Comparison of ENCODE assay signal across 8 cellular contexts in genomic region chr17:74776990-74777389, GRCh38. TPM values are rescaled to one million over a fixed set of nuclear protein-coding genes. Genes with fewer than 3 reads are reported as not detected.
DNase-seq lines count a peak whose midpoint lies in the region; ATAC-seq and TF ChIP-seq lines count a peak whose summit lies in the region.

No MANE protein-coding gene starts in this region.

- WGBS in SK-N-SH (ENCODE audit: low lambda C conversion rate) = 33% methylated on average over 10 of the region's 10 CpGs

- peak overlapping the region; percentile 66 for H3K9ac ChIP-seq in SK-N-SH

- peaks cover 33% of the 10 kb centered on the region for H3K36me3 Mint-ChIP-seq in activated T-helper 1 cell treated with anti-CD3 and anti-CD28 coated beads, Interleukin-12 subunit alpha, Interleukin-12 subunit beta, Interleukin-2, Interleukin-4 antibody, amounts not matched to agents 30 ng/mL and 10 ng/mL and 1 ng/mL, durations not matched to agents 14 hours and 24 hours and 36 hours (ENCODE audit: low read depth)
- H3K36me3 Mint-ChIP-seq in immature natural killer cell = no peaks in the 10 kb centered on the region

- ATAC-seq in SK-N-SH treated with all-trans-retinoic acid at 6 μM for 48 hours (no peak), HG03097 (IDR thresholded peaks at IDR 0.05; ENCODE audit: low FRiP score, unreplicated experiment) (no peak)

- H3K27me3 Mint-ChIP-seq in activated T-helper 1 cell treated with anti-CD3 and anti-CD28 coated beads, Interleukin-12 subunit alpha, Interleukin-12 subunit beta, Interleukin-2, Interleukin-4 antibody, amounts not matched to agents 30 ng/mL and 10 ng/mL and 1 ng/mL, durations not matched to agents 14 hours and 24 hours and 36 hours (ENCODE audit: insufficient read depth) = no peaks in the 10 kb centered on the region
- peaks cover 7 to 13% (median 10%) of the 10 kb centered on the region in 3 donors for H3K27me3 Mint-ChIP-seq in immature natural killer cell (ENCODE audit: low read depth in 3 of 3)

- peaks cover 8% of the 10 kb centered on the region for H4K20me1 ChIP-seq in SK-N-SH (ENCODE audit: insufficient read depth)

- peak overlapping the region; percentile 12; the same call in 1 of the 2 replicates for H2AFZ ChIP-seq in SK-N-SH (ENCODE audit: low read depth)

- no peak for TF ChIP-seq EP300 in SK-N-SH (IDR thresholded peaks at IDR 0.05; ENCODE audit: borderline replicate concordance in 1 of 2, low read depth in 1 of 2, low read length in 1 of 2)

- H3K4me2 ChIP-seq in SK-N-SH = peak overlapping the region; percentile 96

- no peaks in the 10 kb centered on the region for H3K27me3 ChIP-seq in SK-N-SH (ENCODE audit: insufficient read depth)

- peak overlapping the region; percentile 99 for H3K4me3 Mint-ChIP-seq in activated T-helper 1 cell treated with anti-CD3 and anti-CD28 coated beads, Interleukin-12 subunit alpha, Interleukin-12 subunit beta, Interleukin-2, Interleukin-4 antibody, amounts not matched to agents 30 ng/mL and 10 ng/mL and 1 ng/mL, durations not matched to agents 14 hours and 24 hours and 36 hours
- peak overlapping the region; percentile 93 to 98 (median 98) for H3K4me3 Mint-ChIP-seq in immature natural killer cell

- no peak for TF ChIP-seq CTCF in SK-N-SH (IDR thresholded peaks at IDR 0.05)

- peaks cover 18% of the 10 kb centered on the region for H3F3A ChIP-seq in SK-N-SH (replicated peaks; ENCODE audit: insufficient read depth)

- intact Hi-C loops in activated T-helper 1 cell treated with anti-CD3 and anti-CD28 coated beads, Interleukin-12 subunit alpha, Interleukin-12 subunit beta, Interleukin-2, Interleukin-4 antibody, amounts not matched to agents 30 ng/mL and 10 ng/mL and 1 ng/mL, durations not matched to agents 14 hours and 24 hours and 36 hours (cut with micrococcal nuclease) = loop anchor here (1.0 to 5.0 kb wide), 4 partner anchors 14 to 265 kb away; partner anchors contain the start of gene NHERF1

- no peak overlapping the region for H3K27ac ChIP-seq in SK-N-SH (ENCODE audit: low read depth in 2 of 2, low read length in 1 of 2)
- H3K27ac ChIP-seq in substantia nigra (ENCODE audit: low read depth, low read length, poor library complexity, severe bottlenecking) = peak overlapping the region; percentile 68

- CTCF ChIA-PET in SK-N-SH (lab: Yijun Ruan, JAX) = interaction anchor here (0.6 to 98.1 kb wide), 11 partner anchors 14 to 288 kb away, joined by 3 to 3869 read pairs (median 8); partner anchors contain the start of genes FDXR, GRIN2C, NHERF1 and RAB37

- no peak for TF ChIP-seq RAD21 in SK-N-SH (IDR thresholded peaks at IDR 0.05; ENCODE audit: low read length)

- peaks cover 13 to 16% of the 10 kb centered on the region in 2 experiments; a peak in 3 of 4 replicates for H3K4me1 ChIP-seq in SK-N-SH (ENCODE audit: control insufficient read depth in 1 of 2, insufficient read depth in 2 of 2, low read depth in 1 of 2, low read length in 1 of 2)

- POLR2A ChIA-PET in SK-N-SH (lab: Yijun Ruan, JAX) = interaction anchor here (0.6 to 2.1 kb wide), 4 partner anchors 10 to 227 kb away, joined by 4 to 17 read pairs (median 6); partner anchors contain the start of gene FDXR

- H3K36me3 ChIP-seq in SK-N-SH (replicated peaks in 1 of 2; ENCODE audit: control insufficient read depth in 1 of 2, insufficient read depth in 2 of 2, low read length in 1 of 2) = peaks cover 23 to 31% of the 10 kb centered on the region in 2 experiments

- peak overlapping the region; percentile 52 for H3K27ac Mint-ChIP-seq in activated T-helper 1 cell treated with anti-CD3 and anti-CD28 coated beads, Interleukin-12 subunit alpha, Interleukin-12 subunit beta, Interleukin-2, Interleukin-4 antibody, amounts not matched to agents 30 ng/mL and 10 ng/mL and 1 ng/mL, durations not matched to agents 14 hours and 24 hours and 36 hours
- H3K27ac Mint-ChIP-seq in immature natural killer cell = peak overlapping the region; percentile 23 to 94 (median 68)

- DNase-seq in SK-N-SH (no peak), immature natural killer cell (no peak), substantia nigra (lab: John Stamatoyannopoulos, UW) (no peak), T1000 (lab: John Stamatoyannopoulos, UW) (no peak), anterior cingulate cortex (lab: John Stamatoyannopoulos, UW) (no peak)
- no peak for DNase-seq in activated T-helper 1 cell treated with anti-CD3 and anti-CD28 coated beads, Interleukin-12 subunit alpha, Interleukin-12 subunit beta, Interleukin-2, Interleukin-4 antibody, amounts not matched to agents 30 ng/mL and 10 ng/mL and 1 ng/mL, durations not matched to agents 14 hours and 24 hours and 36 hours (ENCODE audit: low spot score)

- peaks cover 54% of the 10 kb centered on the region for H3K79me2 ChIP-seq in SK-N-SH (ENCODE audit: insufficient read depth)

- peaks cover 76% of the 10 kb centered on the region for H3K4me1 Mint-ChIP-seq in activated T-helper 1 cell treated with anti-CD3 and anti-CD28 coated beads, Interleukin-12 subunit alpha, Interleukin-12 subunit beta, Interleukin-2, Interleukin-4 antibody, amounts not matched to agents 30 ng/mL and 10 ng/mL and 1 ng/mL, durations not matched to agents 14 hours and 24 hours and 36 hours (ENCODE audit: low read depth)
- peaks cover 75 to 84% of the 10 kb centered on the region in 2 donors for H3K4me1 Mint-ChIP-seq in immature natural killer cell

- H3K4me3 ChIP-seq in SK-N-SH (ENCODE audit: low read depth in 2 of 2, low read length in 1 of 2) = peak overlapping the region; percentile 87 to 90

- no peaks in the 10 kb centered on the region for H3K9me2 ChIP-seq in SK-N-SH

- no peaks in the 10 kb centered on the region for H3K9me3 Mint-ChIP-seq in activated T-helper 1 cell treated with anti-CD3 and anti-CD28 coated beads, Interleukin-12 subunit alpha, Interleukin-12 subunit beta, Interleukin-2, Interleukin-4 antibody, amounts not matched to agents 30 ng/mL and 10 ng/mL and 1 ng/mL, durations not matched to agents 14 hours and 24 hours and 36 hours
- H3K9me3 Mint-ChIP-seq in immature natural killer cell = no peaks in the 10 kb centered on the region

- H3K9me3 ChIP-seq in SK-N-SH = no peaks in the 10 kb centered on the region

TF ChIP-seq in SK-N-SH, 30 proteins besides CTCF, POLR2A, EP300 and RAD21 (continues in another document):
- TF ChIP-seq EZH2phosphoT487 (IDR thresholded peaks at IDR 0.05; ENCODE audit: borderline replicate concordance, low read depth) (no peak), ZBTB33 (IDR thresholded peaks at IDR 0.05; ENCODE audit: borderline replicate concordance, low read depth) (no peak)

TF ChIP-seq in SK-N-SH treated with all-trans-retinoic acid at 6 μM for 48 hours, 23 proteins besides CTCF, POLR2A, EP300 and RAD21 (continues in another document):
- TF ChIP-seq TOX (CRISPR knock-in tag; IDR thresholded peaks at IDR 0.05; ENCODE audit: borderline replicate concordance) (no peak), CSDC2 (CRISPR knock-in tag; IDR thresholded peaks at IDR 0.05) (no peak), ZC3H10 (CRISPR knock-in tag; IDR thresholded peaks at IDR 0.05) (no peak), ARNTL (CRISPR knock-in tag; IDR thresholded peaks at IDR 0.05; ENCODE audit: borderline replicate concordance, low read depth) (no peak), ESRRG (CRISPR knock-in tag; IDR thresholded peaks at IDR 0.05) (no peak), SNAI2 (CRISPR knock-in tag; IDR thresholded peaks at IDR 0.05) (no peak), ZFP3 (CRISPR knock-in tag; IDR thresholded peaks at IDR 0.05) (no peak), ZFP30 (CRISPR knock-in tag; IDR thresholded peaks at IDR 0.05) (no peak), ZNF70 (CRISPR knock-in tag; IDR thresholded peaks at IDR 0.05) (no peak), OSR1 (CRISPR knock-in tag; IDR thresholded peaks at IDR 0.05) (no peak), PPARA (CRISPR knock-in tag; IDR thresholded peaks at IDR 0.05; ENCODE audit: borderline replicate concordance) (no peak), RARB (CRISPR knock-in tag; IDR thresholded peaks at IDR 0.05) (no peak)
- TF ChIP-seq, protein P1, sequence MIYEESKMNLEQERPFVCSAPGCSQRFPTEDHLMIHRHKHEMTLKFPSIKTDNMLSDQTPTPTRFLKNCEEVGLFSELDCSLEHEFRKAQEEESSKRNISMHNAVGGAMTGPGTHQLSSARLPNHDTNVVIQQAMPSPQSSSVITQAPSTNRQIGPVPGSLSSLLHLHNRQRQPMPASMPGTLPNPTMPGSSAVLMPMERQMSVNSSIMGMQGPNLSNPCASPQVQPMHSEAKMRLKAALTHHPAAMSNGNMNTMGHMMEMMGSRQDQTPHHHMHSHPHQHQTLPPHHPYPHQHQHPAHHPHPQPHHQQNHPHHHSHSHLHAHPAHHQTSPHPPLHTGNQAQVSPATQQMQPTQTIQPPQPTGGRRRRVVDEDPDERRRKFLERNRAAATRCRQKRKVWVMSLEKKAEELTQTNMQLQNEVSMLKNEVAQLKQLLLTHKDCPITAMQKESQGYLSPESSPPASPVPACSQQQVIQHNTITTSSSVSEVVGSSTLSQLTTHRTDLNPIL (CRISPR knock-in tag; IDR thresholded peaks at IDR 0.05; ENCODE audit: low read depth) = no peak

RNA-seq across cellular contexts. Expression of gene NAT9, which starts 0.8 kb away (rescaled TPM):
- polyA plus RNA-seq in SK-N-SH (2012; rRNA removed) (117 and 190 TPM in 2 replicates), immature natural killer cell (10 to 100 TPM in 1 of 3 donors, 1 to 10 TPM in 2; 4.3 to 11.2 (median 6.3) TPM)
- 38.1 and 64.6 TPM in 2 replicates for polyA plus RNA-seq in SK-N-SH (2012; cell fraction: cytosol; rRNA removed)
- 744 and 872 TPM in 2 replicates for polyA plus RNA-seq in SK-N-SH (2012; cell fraction: nucleus; rRNA removed)
- total RNA-seq in activated T-helper 1 cell treated with anti-CD3 and anti-CD28 coated beads, Interleukin-12 subunit alpha, Interleukin-12 subunit beta, Interleukin-2, Interleukin-4 antibody, amounts not matched to agents 30 ng/mL and 10 ng/mL and 1 ng/mL, durations not matched to agents 14 hours and 24 hours and 36 hours = 69.0 and 70.8 TPM in 2 replicates

RNA-seq across cellular contexts. Expression of gene NHERF1, which starts 28.6 kb away (rescaled TPM):
- 26.9 and 40.1 TPM in 2 replicates for polyA plus RNA-seq in SK-N-SH (2012; rRNA removed)
- polyA plus RNA-seq in SK-N-SH (2012; cell fraction: cytosol; rRNA removed) = 23.7 and 29.2 TPM in 2 replicates
- 21.2 and 25.9 TPM in 2 replicates for polyA plus RNA-seq in SK-N-SH (2012; cell fraction: nucleus; rRNA removed)
- 142 and 153 TPM in 2 replicates for total RNA-seq in activated T-helper 1 cell treated with anti-CD3 and anti-CD28 coated beads, Interleukin-12 subunit alpha, Interleukin-12 subunit beta, Interleukin-2, Interleukin-4 antibody, amounts not matched to agents 30 ng/mL and 10 ng/mL and 1 ng/mL, durations not matched to agents 14 hours and 24 hours and 36 hours
- polyA plus RNA-seq in immature natural killer cell = 1,000 to 10,000 TPM in 1 of 3 donors, 100 to 1,000 TPM in 2; 566 to 1,121 (median 751) TPM

RNA-seq across cellular contexts. Expression of gene RAB37, which starts 39.9 kb away (rescaled TPM):
- polyA plus RNA-seq in SK-N-SH (2012; rRNA removed) = 0.13 and 0.25 TPM in 2 replicates
- 0.09 and 0.12 TPM in 2 replicates for polyA plus RNA-seq in SK-N-SH (2012; cell fraction: cytosol; rRNA removed)
- 0.26 and 0.31 TPM in 2 replicates for polyA plus RNA-seq in SK-N-SH (2012; cell fraction: nucleus; rRNA removed)
- 6.0 and 6.1 TPM in 2 replicates for total RNA-seq in activated T-helper 1 cell treated with anti-CD3 and anti-CD28 coated beads, Interleukin-12 subunit alpha, Interleukin-12 subunit beta, Interleukin-2, Interleukin-4 antibody, amounts not matched to agents 30 ng/mL and 10 ng/mL and 1 ng/mL, durations not matched to agents 14 hours and 24 hours and 36 hours
- polyA plus RNA-seq in immature natural killer cell = 100 to 1,000 TPM; 208 to 218 (median 212) TPM

Comparison
In these comparisons a context has a peak if more than half of its experiments do, and no peak if none do; other contexts are left out.
1. RNA of gene NHERF1, which starts 28.6 kb away (polyA plus RNA-seq): 566 to 1,121 TPM in immature natural killer cell; 21.2 to 40.1 TPM in SK-N-SH; every median in the first group is over 10 times any median in the second.
2. RNA of gene RAB37, which starts 39.9 kb away (polyA plus RNA-seq): 208 to 218 TPM in immature natural killer cell; 0.09 to 0.31 TPM in SK-N-SH; every median in the first group is over 100 times any median in the second.